In genomic region chr2:40113997-40114396, GRCh38 we compare ENCODE assay signal across 17 cellular contexts.
DNase-seq lines count a peak whose midpoint lies in the region; ATAC-seq and TF ChIP-seq lines count a peak whose summit lies in the region.
"Had no signal": no experiment of that assay in that cellular context is flagged by ENCODE, and none has a peak within 500 bp of the region (broad histone marks: within the 10 kb centered on the region; RNA-seq: fewer than 3 reads in every experiment).

No MANE protein-coding gene starts in this region.

- no peak for TF ChIP-seq CTCF in HFFc6 (IDR thresholded peaks at IDR 0.05)
- no peak for TF ChIP-seq CTCF in omental fat pad (IDR thresholded peaks at IDR 0.05)

- ATAC-seq in omental fat pad (ENCODE audit: low FRiP score) (peak; percentile 28), GM18907 (IDR thresholded peaks at IDR 0.05; ENCODE audit: unreplicated experiment) (no peak)

- peaks cover 51% of the 10 kb centered on the region for H3K4me1 Mint-ChIP-seq in HFFc6 (ENCODE audit: low read depth)
- H3K4me1 Mint-ChIP-seq: CD8-positive, alpha-beta memory T cell had no signal

- H3K36me3 Mint-ChIP-seq in HFFc6 (ENCODE audit: low read depth) = peaks cover 66% of the 10 kb centered on the region
- H3K36me3 Mint-ChIP-seq: CD8-positive, alpha-beta memory T cell had no signal

- H3K27me3 Mint-ChIP-seq in HFFc6 (ENCODE audit: insufficient read depth) = peaks cover 1% of the 10 kb centered on the region; the same call in 1 of the 2 replicates
- H3K27me3 Mint-ChIP-seq: CD8-positive, alpha-beta memory T cell had no signal

- H3K27ac Mint-ChIP-seq in HFFc6 = peak overlapping the region; percentile 82
- H3K27ac Mint-ChIP-seq: CD8-positive, alpha-beta memory T cell had no signal

- DNase-seq in NCI-H748 (lab: John Stamatoyannopoulos, UW; ENCODE audit: unreplicated experiment) (peak; percentile 2), NCI-H748 treated with DMSO at 0.1 percent for 48 hours (lab: John Stamatoyannopoulos, UW) (no peak), HFFc6 (no peak), NCI-H345 (lab: John Stamatoyannopoulos, UW) (peak; percentile 85), omental fat pad (ENCODE audit: low spot score) (no peak), DMS53 (lab: John Stamatoyannopoulos, UW) (no peak), T-helper 2 cell (no peak)
- DNase-seq: C1 segment of cervical spinal cord; CD8-positive, alpha-beta memory T cell; KG1; MV-4-11; NCI-H2029 treated with DMSO at 0.1 percent for 48 hours; NCI-H524 treated with DMSO at 0.1 percent for 48 hours; NK-92 treated with Interleukin-12 subunit alpha and Interleukin-12 subunit beta, amount 100 ng/mL, for 24 hours; Peyer's patch; T-helper 1 cell had no signal

- no peak overlapping the region for H3K4me3 Mint-ChIP-seq in HFFc6
- H3K4me3 Mint-ChIP-seq: CD8-positive, alpha-beta memory T cell had no signal

- H3K9me3 Mint-ChIP-seq in HFFc6 = peaks cover 10% of the 10 kb centered on the region; the same call in 1 of the 2 replicates

Comparison
In these comparisons a context has a peak if more than half of its experiments do, and no peak if none do; other contexts are left out.
1. DNase-seq: peak in NCI-H748 (single experiment) and NCI-H345 (single experiment); none in NCI-H748 treated with DMSO at 0.1 percent for 48 hours (single experiment), HFFc6 (single experiment), omental fat pad (single experiment), DMS53 (single experiment) and T-helper 2 cell (0 of 5).